14 cellular contexts compared by ENCODE assay signal in genomic region chr2:240211598-240212424, GRCh38.
DNase-seq lines count a peak whose midpoint lies in the region; ATAC-seq, FAIRE-seq and TF ChIP-seq lines count a peak whose summit lies in the region.
"Had no signal": no experiment of that assay in that cellular context is flagged by ENCODE, and none has a peak within 500 bp of the region (broad histone marks: within the 10 kb centered on the region; RNA-seq: fewer than 3 reads in every experiment).

No MANE protein-coding gene starts in this region.

- peak; percentile 19 for DNase-seq in activated naive CD4-positive, alpha-beta T cell treated with anti-CD3 and anti-CD28 coated beads, Interleukin-2, amount 10 ng/mL, durations not matched to agents 7 days and 5 days
- no peak for DNase-seq in activated naive CD4-positive, alpha-beta T cell treated with Interleukin-2 at 50 U/mL for 16 hours
- DNase-seq in CD14-positive monocyte (ENCODE audit: low spot score) (peak; percentile 30), HepG2 (ENCODE audit: low spot score) (no peak), suprapubic skin (ENCODE audit: low spot score in 2 of 2) (peak; percentile 57 to 69), GF-D8 (lab: John Stamatoyannopoulos, UW) (no peak)
- DNase-seq: COR-L47, NCI-H1105, NCI-H1694, NCI-H510A treated with DMSO at 0.1 percent for 48 hours, NCI-H82 had no signal

- no peak overlapping the region for H3K9ac ChIP-seq in HepG2 (ENCODE audit: insufficient read depth, low read depth, low read length)

- H3K9me3 ChIP-seq in HepG2 (ENCODE audit: low read length) (no peaks in the 10 kb centered on the region; the same call in 1 of the 2 replicates), suprapubic skin (no peaks in the 10 kb centered on the region)

- WGBS in HepG2 (ENCODE audit: low lambda C conversion rate): 33% methylated on average over 14 of the region's 17 CpGs
- 87% methylated on average over 11 of the region's 17 CpGs for WGBS in suprapubic skin

- H4K20me1 ChIP-seq in HepG2 (ENCODE audit: insufficient read depth, low read length): no peaks in the 10 kb centered on the region; the same call in 1 of the 2 replicates

- H3K27me3 ChIP-seq in HepG2 (ENCODE audit: control insufficient read depth in 1 of 2, insufficient read depth in 2 of 2, low read length in 2 of 2) (peaks cover 19 to 81% of the 10 kb centered on the region in 2 experiments), suprapubic skin (peaks cover 9% of the 10 kb centered on the region)

- H3K4me1 Mint-ChIP-seq in activated naive CD4-positive, alpha-beta T cell treated with anti-CD3 and anti-CD28 coated beads, Interleukin-2, amount 10 ng/mL, durations not matched to agents 7 days and 5 days: no peaks in the 10 kb centered on the region
- no peaks in the 10 kb centered on the region for H3K4me1 Mint-ChIP-seq in CD14-positive monocyte

- H3K79me2 ChIP-seq in HepG2 (ENCODE audit: insufficient read depth, low read length): no peaks in the 10 kb centered on the region

- no peak overlapping the region for H3K4me2 ChIP-seq in HepG2 (ENCODE audit: low read depth, low read length)

- no peaks in the 10 kb centered on the region for H3K36me3 ChIP-seq in HepG2 (replicated peaks in 1 of 2; ENCODE audit: control insufficient read depth in 1 of 2, insufficient read depth in 2 of 2, low read length in 2 of 2)
- no peaks in the 10 kb centered on the region for H3K36me3 ChIP-seq in suprapubic skin

- no peak overlapping the region for H3K27ac ChIP-seq in HepG2 (ENCODE audit: extremely low read length, insufficient read depth, low read length)
- no peak overlapping the region for H3K27ac ChIP-seq in suprapubic skin

- TF ChIP-seq CTCF in CD14-positive monocyte (IDR thresholded peaks at IDR 0.05): no peak
- no peak for TF ChIP-seq CTCF in HepG2 (CRISPR knock-in tag; IDR thresholded peaks at IDR 0.05)
- no peak for TF ChIP-seq CTCF in suprapubic skin (IDR thresholded peaks at IDR 0.05)

- no peak for FAIRE-seq in HepG2 (lab: Jason Lieb, UNC)
- FAIRE-seq: A204.1, H54 had no signal

- TF ChIP-seq EP300 in HepG2 (IDR thresholded peaks at IDR 0.05; ENCODE audit: low read depth in 2 of 2, low read length in 2 of 2): no peak
- TF ChIP-seq EP300 in HepG2 (CRISPR knock-in tag; IDR thresholded peaks at IDR 0.05; ENCODE audit: borderline replicate concordance): no peak
- TF ChIP-seq EP300 in suprapubic skin (IDR thresholded peaks at IDR 0.05): no peak

- H3K4me1 ChIP-seq in HepG2 (ENCODE audit: insufficient read depth, low read length): no peaks in the 10 kb centered on the region
- no peaks in the 10 kb centered on the region for H3K4me1 ChIP-seq in suprapubic skin

- no peak overlapping the region for H3K4me3 Mint-ChIP-seq in activated naive CD4-positive, alpha-beta T cell treated with anti-CD3 and anti-CD28 coated beads, Interleukin-2, amount 10 ng/mL, durations not matched to agents 7 days and 5 days
- H3K4me3 Mint-ChIP-seq in CD14-positive monocyte: no peak overlapping the region

- BruUV-seq in HepG2 (replicated peaks; lab: Mats Ljungman, UMichigan): no TSS peak

- intact Hi-C loops in CD14-positive monocyte (cut with micrococcal nuclease) (no loop called here), HepG2 (cut with micrococcal nuclease; ENCODE audit: unreplicated experiment) (no loop called here)

- no peak overlapping the region for H3K27ac Mint-ChIP-seq in activated naive CD4-positive, alpha-beta T cell treated with anti-CD3 and anti-CD28 coated beads, Interleukin-2, amount 10 ng/mL, durations not matched to agents 7 days and 5 days
- H3K27ac Mint-ChIP-seq in CD14-positive monocyte: peak overlapping the region in 1 of 7 donors; percentile 52

- POLR2A ChIA-PET in HepG2 (lab: Yijun Ruan, JAX): no interaction called here

- no peak for TF ChIP-seq RAD21 in HepG2 (CRISPR knock-in tag; IDR thresholded peaks at IDR 0.05)

- H2AFZ ChIP-seq in HepG2 (ENCODE audit: low read length): no peak overlapping the region

- H3K36me3 Mint-ChIP-seq in activated naive CD4-positive, alpha-beta T cell treated with anti-CD3 and anti-CD28 coated beads, Interleukin-2, amount 10 ng/mL, durations not matched to agents 7 days and 5 days: no peaks in the 10 kb centered on the region
- H3K36me3 Mint-ChIP-seq in CD14-positive monocyte: no peaks in the 10 kb centered on the region

- H3K4me3 ChIP-seq in HepG2 (replicated peaks in 1 of 3; ENCODE audit: insufficient read depth in 1 of 3, low read depth in 2 of 3, low read length in 3 of 3) (no peak overlapping the region), suprapubic skin (no peak overlapping the region)

- no peak for ATAC-seq in HepG2
- ATAC-seq in HG02763 (IDR thresholded peaks at IDR 0.05; ENCODE audit: unreplicated experiment): no peak

- H3K27me3 Mint-ChIP-seq in activated naive CD4-positive, alpha-beta T cell treated with anti-CD3 and anti-CD28 coated beads, Interleukin-2, amount 10 ng/mL, durations not matched to agents 7 days and 5 days: no peaks in the 10 kb centered on the region
- peaks cover 3 to 5% (median 5%) of the 10 kb centered on the region in 3 donors for H3K27me3 Mint-ChIP-seq in CD14-positive monocyte (ENCODE audit: low read depth in 3 of 3)

- in situ Hi-C loops in HepG2 (cut with HindIII; ENCODE audit: extremely low pct_ligation_motif_present, low pct_unique_long_range_greater_than_20kb): no loop called here

- no peaks in the 10 kb centered on the region for H3K9me3 Mint-ChIP-seq in activated naive CD4-positive, alpha-beta T cell treated with anti-CD3 and anti-CD28 coated beads, Interleukin-2, amount 10 ng/mL, durations not matched to agents 7 days and 5 days
- peaks cover 0 to 2% (median 0%) of the 10 kb centered on the region in 7 donors for H3K9me3 Mint-ChIP-seq in CD14-positive monocyte

- CTCF ChIA-PET in activated naive CD4-positive, alpha-beta T cell treated with anti-CD3 and anti-CD28 coated beads, Interleukin-2, amount 10 ng/mL, durations not matched to agents 7 days and 5 days (lab: Charles Lee): no interaction called here
- CTCF ChIA-PET in HepG2 (lab: Yijun Ruan, JAX; ENCODE audit: low intra/inter-chr PET ratio, low total read pairs): no interaction called here

- no peak for TF ChIP-seq POLR2A in HepG2 (IDR thresholded peaks at IDR 0.05; ENCODE audit: insufficient read depth in 1 of 2, low read depth in 2 of 2, low read length in 2 of 2)
- TF ChIP-seq POLR2A in suprapubic skin (IDR thresholded peaks at IDR 0.05): no peak

TF ChIP-seq in HepG2, 621 proteins besides CTCF, POLR2A, EP300 and RAD21:
- peak; percentile 58 to 70 for TF ChIP-seq MAFK (conservative IDR thresholded peaks at IDR 0.05 in 1 of 2, IDR thresholded peaks at IDR 0.05 in 1 of 2; ENCODE audit: low read length in 2 of 2)
- no peak for TF ChIP-seq AKAP8 (CRISPR knock-in tag; IDR thresholded peaks at IDR 0.05)
- TF ChIP-seq MAFF (IDR thresholded peaks at IDR 0.05; ENCODE audit: low read depth, low read length): 0 out of 2 replicates have a peak, but pooled peaks have one; percentile 36

Comparison
In these comparisons a context has a peak if more than half of its experiments do, and no peak if none do; other contexts are left out.
1. DNase-seq: peak in activated naive CD4-positive, alpha-beta T cell treated with anti-CD3 and anti-CD28 coated beads, Interleukin-2, amount 10 ng/mL, durations not matched to agents 7 days and 5 days (single experiment), CD14-positive monocyte (single experiment) and suprapubic skin (2 of 2); none in activated naive CD4-positive, alpha-beta T cell treated with Interleukin-2 at 50 U/mL for 16 hours (single experiment), HepG2 (single experiment) and GF-D8 (single experiment).